1 cellular context compared by ENCODE assay signal in genomic region chr2:45715601-45716379, GRCh38.
TF ChIP-seq lines count a peak whose summit lies in the region.

No MANE protein-coding gene starts in this region.

TF ChIP-seq in K562, 482 proteins besides CTCF, POLR2A, EP300 and RAD21 (continued from another document):
- TF ChIP-seq NR0B1 (IDR thresholded peaks at IDR 0.05; ENCODE audit: partially characterized antibody) (no peak), THAP12 (CRISPR knock-in tag; IDR thresholded peaks at IDR 0.05) (no peak)
